8 cellular contexts compared by ENCODE assay signal in genomic region chr19:58150328-58150921, GRCh38. TPM values are rescaled to one million over a fixed set of nuclear protein-coding genes. Genes with fewer than 3 reads are reported as not detected.
DNase-seq lines count a peak whose midpoint lies in the region; ATAC-seq and TF ChIP-seq lines count a peak whose summit lies in the region.

Gene ZNF329 (minus strand): TSS chr19:58150789. CDS start chr19:58129503, 21,286 bp downstream.

- DNase-seq in GM04503 (ENCODE audit: low read depth) = peak; percentile 13
- DNase-seq in NCI-H1694 treated with DMSO at 0.1 percent for 48 hours (lab: John Stamatoyannopoulos, UW) = peak; percentile 25
- DNase-seq in UCSD-AML1 (lab: John Stamatoyannopoulos, UW; ENCODE audit: unreplicated experiment) = peak; percentile 87
- peak; percentile 30 to 36 for DNase-seq in gastrocnemius medialis
- DNase-seq in DMS153 treated with DMSO at 0.1 percent for 48 hours (lab: John Stamatoyannopoulos, UW; ENCODE audit: unreplicated experiment) = no peak

- H3K4me3 ChIP-seq in iPS-15b (ENCODE audit: low read depth, low read length) = peak within 1 kb of the TSS; percentile 96
- peak within 1 kb of the TSS; percentile 63 to 81 (median 70) for H3K4me3 ChIP-seq in gastrocnemius medialis

- H3K9ac ChIP-seq in iPS-15b (ENCODE audit: low read depth, low read length) = peak within 1 kb of the TSS; percentile 88

- no peaks in the 10 kb centered on the region for H3K4me1 ChIP-seq in iPS-15b (ENCODE audit: control insufficient read depth, insufficient read depth, low read length)
- peaks cover 0 to 9% of the 10 kb centered on the region in 2 donors for H3K4me1 ChIP-seq in gastrocnemius medialis

- H3K27ac ChIP-seq in gastrocnemius medialis = peak within 1 kb of the TSS in 3 of 4 donors; percentile 70 to 74 (median 71)

- intact Hi-C loops in gastrocnemius medialis (cut with DNase I; ENCODE audit: low total_unique reads) = loop anchor here (10.0 kb wide), 1 partner anchor 416 kb away; no protein-coding TSS in a partner anchor

- peaks cover 8% of the 10 kb centered on the region for H3K9me3 ChIP-seq in iPS-15b (ENCODE audit: control insufficient read depth, insufficient read depth, low read length)
- H3K9me3 ChIP-seq in gastrocnemius medialis = peaks cover 0 to 7% (median 3%) of the 10 kb centered on the region in 3 donors

- peaks cover 24 to 50% (median 41%) of the 10 kb centered on the region in 5 experiments for H3K9me3 Mint-ChIP-seq in brain

- peak within 1 kb of the TSS; percentile 89 to 97 (median 93) for H3K4me3 Mint-ChIP-seq in brain

- TF ChIP-seq POLR2A in gastrocnemius medialis (IDR thresholded peaks at IDR 0.05) = no peak

- peaks cover 51% of the 10 kb centered on the region for H3K4me1 Mint-ChIP-seq in brain

- H3K36me3 Mint-ChIP-seq in brain = peaks cover 60% of the 10 kb centered on the region

- in situ Hi-C loops in gastrocnemius medialis (cut with MboI; ENCODE audit: low sequenced_read_pairs in 4 of 4) = no loop called here

- no peaks in the 10 kb centered on the region for H3K36me3 ChIP-seq in iPS-15b (ENCODE audit: control insufficient read depth, insufficient read depth, low read length)
- no peaks in the 10 kb centered on the region for H3K36me3 ChIP-seq in gastrocnemius medialis

- peak; percentile 67 for ATAC-seq in HG02623 (IDR thresholded peaks at IDR 0.05; ENCODE audit: unreplicated experiment)
- no peak for ATAC-seq in gastrocnemius medialis

- TF ChIP-seq CTCF in brain (conservative IDR thresholded peaks at IDR 0.05) (peak in 1 of 2 experiments; percentile 8), gastrocnemius medialis (IDR thresholded peaks at IDR 0.05 in 4 of 5, conservative IDR thresholded peaks at IDR 0.05 in 1 of 5) (no peak)

- peaks cover 10% of the 10 kb centered on the region for H3K27me3 Mint-ChIP-seq in brain

- H3K27me3 ChIP-seq in iPS-15b (ENCODE audit: control insufficient read depth, insufficient read depth, low read length) (no peaks in the 10 kb centered on the region), gastrocnemius medialis (peaks cover 0 to 19% (median 0%) of the 10 kb centered on the region in 3 donors)

- H3K27ac Mint-ChIP-seq in brain = peak within 1 kb of the TSS; percentile 77 to 97 (median 91)

RNA-seq across cellular contexts. Expression of gene ZNF329, which starts in this region (rescaled TPM):
- polyA plus RNA-seq in brain (ENCODE audit: insufficient read depth, low read depth, low replicate concordance) = 6.9 TPM
- total RNA-seq in gastrocnemius medialis = 1 to 10 TPM; 1.3 to 2.0 (median 1.7) TPM
